20 cellular contexts compared by ENCODE assay signal in genomic region chr4:80062527-80062926, GRCh38. TPM values are rescaled to one million over a fixed set of nuclear protein-coding genes. Genes with fewer than 3 reads are reported as not detected.
DNase-seq lines count a peak whose midpoint lies in the region; ATAC-seq, FAIRE-seq and TF ChIP-seq lines count a peak whose summit lies in the region.
"Had no signal": no experiment of that assay in that cellular context is flagged by ENCODE, and none has a peak within 500 bp of the region (broad histone marks: within the 10 kb centered on the region; RNA-seq: fewer than 3 reads in every experiment).

No MANE protein-coding gene starts in this region.

- no TSS peak for BruUV-seq in GM12878 (replicated peaks; lab: Mats Ljungman, UMichigan)

- POLR2A ChIA-PET in GM12878 (lab: Charles Lee) = no interaction called here

- no peaks in the 10 kb centered on the region for H3K9me3 ChIP-seq in GM23248 (ENCODE audit: low read depth)
- no peaks in the 10 kb centered on the region for H3K9me3 ChIP-seq in GM12878 (replicated peaks; ENCODE audit: control insufficient read depth, insufficient read depth, low read length)
- H3K9me3 ChIP-seq in neutrophil = no peaks in the 10 kb centered on the region
- H3K9me3 ChIP-seq: psoas muscle had no signal

- H3K79me2 ChIP-seq in GM23248 (ENCODE audit: insufficient read depth) (peaks cover 36% of the 10 kb centered on the region), GM12878 (ENCODE audit: control insufficient read depth, insufficient read depth, low read length) (no peaks in the 10 kb centered on the region)

- H3K4me3 ChIP-seq in GM23248 (no peak overlapping the region), GM12878 (no peak overlapping the region), neutrophil (ENCODE audit: low read depth in 1 of 2, low read length in 1 of 2) (no peak overlapping the region)
- H3K4me3 ChIP-seq: psoas muscle had no signal

- no peaks in the 10 kb centered on the region for H4K20me1 ChIP-seq in GM23248 (ENCODE audit: insufficient read depth)
- no peaks in the 10 kb centered on the region for H4K20me1 ChIP-seq in GM12878 (ENCODE audit: control insufficient read depth, insufficient read depth)

- in situ Hi-C loops in GM23248 (cut with MboI) (no loop called here), GM12878 (cut with MboI) (loop anchor here (25.0 kb wide), 1 partner anchor 1300 kb away; no protein-coding TSS in a partner anchor)

- H3K4me3 Mint-ChIP-seq in activated naive CD4-positive, alpha-beta T cell treated with anti-CD3 and anti-CD28 coated beads, Interleukin-2, amount 10 ng/mL, durations not matched to agents 7 days and 5 days = no peak overlapping the region
- H3K4me3 Mint-ChIP-seq: H9, nephron progenitor cell had no signal

- H3F3A ChIP-seq in GM23248 (ENCODE audit: insufficient read depth) = peaks cover 13% of the 10 kb centered on the region; the same call in 1 of the 2 replicates

- no peak overlapping the region for H2AFZ ChIP-seq in GM23248
- no peak overlapping the region for H2AFZ ChIP-seq in GM12878 (ENCODE audit: control insufficient read depth, low read depth, low read length)

- H3K4me1 Mint-ChIP-seq in activated naive CD4-positive, alpha-beta T cell treated with anti-CD3 and anti-CD28 coated beads, Interleukin-2, amount 10 ng/mL, durations not matched to agents 7 days and 5 days = peaks cover 35% of the 10 kb centered on the region

- peaks cover 13% of the 10 kb centered on the region for H3K4me1 ChIP-seq in GM23248 (ENCODE audit: insufficient read depth)
- H3K4me1 ChIP-seq in GM12878 (ENCODE audit: control insufficient read depth, insufficient read depth, low read length) = peaks cover 13% of the 10 kb centered on the region
- H3K4me1 ChIP-seq in neutrophil (ENCODE audit: control insufficient read depth in 1 of 2, insufficient read depth in 1 of 2, low read depth in 1 of 2, low read length in 1 of 2) = peaks cover 34 to 50% of the 10 kb centered on the region in 2 experiments
- H3K4me1 ChIP-seq: psoas muscle had no signal

- RAD21 ChIA-PET in GM12878 (lab: Charles Lee; ENCODE audit: unreplicated experiment) = interaction anchor here (1.3 kb wide), 1 partner anchor 10 kb away, joined by 4 read pairs; the partner anchor contains the start of gene ANTXR2

- no peaks in the 10 kb centered on the region for H3K27me3 ChIP-seq in GM23248 (replicated peaks; ENCODE audit: insufficient read depth)
- H3K27me3 ChIP-seq in GM12878 (replicated peaks in 1 of 2; ENCODE audit: control insufficient read depth in 2 of 2, insufficient read depth in 2 of 2, low read length in 1 of 2) = no peaks in the 10 kb centered on the region
- H3K27me3 ChIP-seq in neutrophil = no peaks in the 10 kb centered on the region

- TF ChIP-seq RAD21 in GM12878 (IDR thresholded peaks at IDR 0.05; ENCODE audit: insufficient read depth, low read depth, low read length) = no peak

- no peak for TF ChIP-seq POLR2A in GM12878 (IDR thresholded peaks at IDR 0.05; ENCODE audit: low read depth, low read length)

- CTCF ChIA-PET in activated naive CD4-positive, alpha-beta T cell treated with anti-CD3 and anti-CD28 coated beads, Interleukin-2, amount 10 ng/mL, durations not matched to agents 7 days and 5 days (lab: Charles Lee) = interaction anchor here (0.7 kb wide), 1 partner anchor 9 kb away, joined by 3 read pairs; no protein-coding TSS in a partner anchor
- CTCF ChIA-PET in GM12878 (lab: Yijun Ruan, JAX) = interaction anchor here (0.7 to 1.5 kb wide), 2 partner anchors 10 to 63 kb away, joined by 3 to 10 read pairs; no protein-coding TSS in a partner anchor

- peak overlapping the region; percentile 52 for H3K27ac ChIP-seq in GM23248
- no peak overlapping the region for H3K27ac ChIP-seq in GM12878 (ENCODE audit: control insufficient read depth, insufficient read depth)
- peak overlapping the region; percentile 90 for H3K27ac ChIP-seq in neutrophil
- H3K27ac ChIP-seq: psoas muscle had no signal

- no peak for FAIRE-seq in GM12878 (lab: Jason Lieb, UNC)
- FAIRE-seq: endometrium, GM18507 had no signal

- H3K9ac ChIP-seq in GM23248 (0 out of 2 replicates have a peak overlapping the region, but pooled peaks have one; percentile 9), GM12878 (ENCODE audit: control insufficient read depth, insufficient read depth, low read length) (no peak overlapping the region)

- TF ChIP-seq EP300 in GM12878 (IDR thresholded peaks at IDR 0.05; ENCODE audit: borderline replicate concordance in 1 of 2, control insufficient read depth in 1 of 2, low read depth in 2 of 2, low read length in 2 of 2) = no peak

- intact Hi-C loops in GM12878 (cut with micrococcal nuclease; ENCODE audit: unreplicated experiment) = no loop called here

- no peak overlapping the region for H3K4me2 ChIP-seq in GM23248 (ENCODE audit: unreplicated experiment)
- no peak overlapping the region for H3K4me2 ChIP-seq in GM12878 (ENCODE audit: control insufficient read depth, insufficient read depth)

- SMC1A ChIA-PET in GM12878 (lab: Charles Lee; ENCODE audit: uncharacterized antibody, unreplicated experiment) = interaction anchor here (2.5 kb wide), 1 partner anchor 119 kb away, joined by 5 read pairs; no protein-coding TSS in a partner anchor

- ATAC-seq in GM12878 = no peak
- no peak for ATAC-seq in HG03439 (IDR thresholded peaks at IDR 0.05; ENCODE audit: unreplicated experiment)
- ATAC-seq in GM19463 (IDR thresholded peaks at IDR 0.05; ENCODE audit: unreplicated experiment) = no peak
- ATAC-seq: psoas muscle had no signal

- TF ChIP-seq CTCF in GM12878 (IDR thresholded peaks at IDR 0.05 in 2 of 3, conservative IDR thresholded peaks at IDR 0.05 in 1 of 3; ENCODE audit: control insufficient read depth in 2 of 3, extremely low read depth in 1 of 3, insufficient read depth in 1 of 3, low read depth in 3 of 3, low read length in 3 of 3) (no peak), neutrophil (IDR thresholded peaks at IDR 0.05) (no peak)

- peaks cover 24% of the 10 kb centered on the region; the same call in 1 of the 2 replicates for H3K36me3 ChIP-seq in GM23248 (ENCODE audit: low read depth)
- 0 out of 4 replicates have a peak, but pooled peaks cover 0 to 2% of the 10 kb centered on the region in 2 experiments for H3K36me3 ChIP-seq in GM12878 (ENCODE audit: control insufficient read depth in 2 of 2, insufficient read depth in 2 of 2, low read length in 1 of 2)
- H3K36me3 ChIP-seq in neutrophil = peaks cover 78% of the 10 kb centered on the region

- H3K27me3 Mint-ChIP-seq in activated naive CD4-positive, alpha-beta T cell treated with anti-CD3 and anti-CD28 coated beads, Interleukin-2, amount 10 ng/mL, durations not matched to agents 7 days and 5 days = no peaks in the 10 kb centered on the region

- H3K9me3 Mint-ChIP-seq in activated naive CD4-positive, alpha-beta T cell treated with anti-CD3 and anti-CD28 coated beads, Interleukin-2, amount 10 ng/mL, durations not matched to agents 7 days and 5 days = no peaks in the 10 kb centered on the region
- H3K9me3 Mint-ChIP-seq: H9, nephron progenitor cell had no signal

- peaks cover 52% of the 10 kb centered on the region for H3K36me3 Mint-ChIP-seq in activated naive CD4-positive, alpha-beta T cell treated with anti-CD3 and anti-CD28 coated beads, Interleukin-2, amount 10 ng/mL, durations not matched to agents 7 days and 5 days

- 13 to 16% methylated on average over 3 of the region's 3 CpGs for WGBS in GM23248 (ENCODE audit: low coverage in 1 of 2, low lambda C conversion rate in 2 of 2, missing lambda C conversion rate in 2 of 2), 2 experiments
- 74% methylated on average over 3 of the region's 3 CpGs for WGBS in GM12878 (ENCODE audit: insufficient coverage, insufficient replicate concordance, low lambda C conversion rate, missing lambda C conversion rate)

- peak; percentile 29 for DNase-seq in activated naive CD4-positive, alpha-beta T cell treated with Interleukin-2 at 50 U/mL for 16 hours
- DNase-seq in activated naive CD4-positive, alpha-beta T cell treated with anti-CD3 and anti-CD28 coated beads, Interleukin-2, amount 10 ng/mL, durations not matched to agents 7 days and 5 days = no peak
- DNase-seq in GM23248 (peak; percentile 76), GM12878 (ENCODE audit: low read depth, low spot score) (no peak), UCSD-AML1 (lab: John Stamatoyannopoulos, UW; ENCODE audit: unreplicated experiment) (no peak)
- DNase-seq: activated gamma-delta T cell, H9, hippocampal formation, KBM-7, NCI-H2107, NCI-H524, nephron progenitor cell, psoas muscle, SW 1271, trophoblast cell had no signal

- no peaks in the 10 kb centered on the region for H3K9me2 ChIP-seq in GM23248 (ENCODE audit: insufficient read depth)

- H3K27ac Mint-ChIP-seq in activated naive CD4-positive, alpha-beta T cell treated with anti-CD3 and anti-CD28 coated beads, Interleukin-2, amount 10 ng/mL, durations not matched to agents 7 days and 5 days = no peak overlapping the region
- H3K27ac Mint-ChIP-seq: H9, nephron progenitor cell had no signal

TF ChIP-seq in GM12878, 131 proteins besides CTCF, POLR2A, EP300 and RAD21 (continues in another document):
- TF ChIP-seq TCF12 (IDR thresholded peaks at IDR 0.05; ENCODE audit: low read depth, low read length) = no peak
- TF ChIP-seq YY1 (IDR thresholded peaks at IDR 0.05; ENCODE audit: low read depth, low read length) = no peak
- TF ChIP-seq BACH1 (IDR thresholded peaks at IDR 0.05; ENCODE audit: borderline replicate concordance) = no peak

RNA-seq across cellular contexts. Expression of gene ANTXR2, which starts 10.5 kb away (rescaled TPM):
- 84.0 and 87.5 TPM in 2 replicates for total RNA-seq in GM23248 (2014; rRNA removed; shearing (Covaris generic))
- 74.9 and 77.2 TPM in 2 replicates for polyA plus RNA-seq in GM23248 (2016; fragmentation: Nextera tagmentation; extraction: Ambion mirVana)
- 27.5 and 36.1 TPM in 2 replicates for total RNA-seq in GM12878 (2013; cell fraction: nucleolus; rRNA removed)
- total RNA-seq in GM12878 (2014; rRNA removed) = 4.7 TPM in 2 replicates
- 5.9 and 7.7 TPM in 2 replicates for total RNA-seq in GM12878 (2014; rRNA removed; fragmentation: Illumina TruSeq; extraction: Trizol)
- total RNA-seq in GM12878 (2021) = 7.7 and 8.9 TPM in 2 replicates
- 2.2 TPM for polyA plus RNA-seq in GM12878 (2011; ENCODE audit: low read depth)
- polyA plus RNA-seq in GM12878 (2011; rRNA removed) = 5.6 and 9.8 TPM in 2 replicates
- polyA plus RNA-seq in GM12878 (2011; cell fraction: cytosol; rRNA removed) = 2.1 and 2.2 TPM in 2 replicates
- polyA plus RNA-seq in GM12878 (2011; cell fraction: nucleus; rRNA removed) = 4.7 and 4.8 TPM in 2 replicates
- polyA plus RNA-seq in GM12878 (2012) = 4.4 TPM in 2 replicates
- 8.3 and 9.6 TPM in 2 replicates for polyA plus RNA-seq in GM12878 (2014; fragmentation: Illumina TruSeq; extraction: Trizol)
- polyA plus RNA-seq in GM12878 (2014; fragmentation: Nextera tagmentation; extraction: Ambion mirVana) = 1 to 10 TPM; 1.4 to 1.5 TPM
- polyA plus RNA-seq in GM12878 (2014; rRNA removed) = 3.3 and 5.4 TPM in 2 replicates
- 1 to 10 TPM; 8.1 to 8.6 TPM for polyA plus RNA-seq in GM12878 (2016; fragmentation: Nextera tagmentation; extraction: Ambion mirVana)
- 7.8 and 8.3 TPM in 2 replicates for polyA minus RNA-seq in GM12878 (2011; rRNA and poly(A)+ RNA removed)
- 2.0 and 2.4 TPM in 2 replicates for polyA minus RNA-seq in GM12878 (2011; cell fraction: cytosol; rRNA and poly(A)+ RNA removed)
- 7.7 and 13.9 TPM in 2 replicates for polyA minus RNA-seq in GM12878 (2011; cell fraction: nucleus; rRNA and poly(A)+ RNA removed)

Comparison
In these comparisons a context has a peak if more than half of its experiments do, and no peak if none do; other contexts are left out.
1. DNase-seq: peak in activated naive CD4-positive, alpha-beta T cell treated with Interleukin-2 at 50 U/mL for 16 hours (single experiment) and GM23248 (single experiment); none in activated naive CD4-positive, alpha-beta T cell treated with anti-CD3 and anti-CD28 coated beads, Interleukin-2, amount 10 ng/mL, durations not matched to agents 7 days and 5 days (single experiment), GM12878 (single experiment) and UCSD-AML1 (single experiment).